Comparison of ENCODE assay signal across 8 cellular contexts in the genomic region with DNA sequence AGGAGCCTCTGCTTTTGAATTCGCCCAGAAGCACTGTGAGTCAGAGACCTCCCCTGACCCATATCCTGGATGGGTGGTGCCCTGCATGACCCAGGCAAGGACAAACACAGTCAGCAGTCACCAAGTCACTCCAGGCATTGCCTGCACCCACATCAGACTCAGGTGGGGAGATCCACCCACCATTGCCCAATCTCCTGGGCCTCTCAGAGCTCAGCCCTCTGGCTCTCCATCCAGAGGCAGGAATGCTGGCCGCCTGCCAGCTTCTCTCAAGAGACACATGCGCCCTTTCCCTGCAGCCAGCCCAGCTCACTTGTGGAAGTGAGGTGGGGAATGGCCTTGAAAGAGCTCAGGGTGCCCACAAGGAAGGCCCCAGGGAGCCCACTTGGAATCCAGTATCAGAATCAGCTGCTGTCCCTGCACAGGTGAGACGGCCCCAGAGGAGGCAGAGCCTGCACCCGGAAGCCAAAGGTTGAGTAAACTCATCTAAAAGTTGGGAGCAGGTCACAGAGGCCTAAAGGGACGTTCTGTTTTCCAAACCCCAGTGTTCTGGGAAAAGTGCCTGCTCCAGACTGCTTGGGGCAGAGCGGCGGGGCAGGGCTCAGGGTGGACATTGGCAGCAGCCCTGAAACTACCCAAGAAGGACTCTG.
DNase-seq lines count a peak whose midpoint lies in the region; ATAC-seq and TF ChIP-seq lines count a peak whose summit lies in the region.

No MANE protein-coding gene starts in this region.

- H3K4me1 ChIP-seq in thoracic aorta (ENCODE audit: control insufficient read depth in 1 of 2, low read depth in 2 of 2) (peaks cover 17 to 44% of the 10 kb centered on the region in 2 donors), suprapubic skin (peaks cover 19% of the 10 kb centered on the region)

- H3K27ac ChIP-seq in C4-2B (peak overlapping the region; percentile 38), thoracic aorta (peak overlapping the region; percentile 83 to 96), suprapubic skin (no peak overlapping the region)

- no peak for TF ChIP-seq POLR2A in suprapubic skin (IDR thresholded peaks at IDR 0.05)

- H3K27me3 ChIP-seq in thoracic aorta (replicated peaks; ENCODE audit: insufficient read depth): no peaks in the 10 kb centered on the region
- H3K27me3 ChIP-seq in suprapubic skin: no peaks in the 10 kb centered on the region

- DNase-seq in NCI-H187 treated with DMSO at 0.1 percent for 48 hours (lab: John Stamatoyannopoulos, UW) (peak; percentile 2), astrocyte of the hippocampus (ENCODE audit: low read depth, low spot score) (peak; percentile 93), iris pigment epithelial cell (ENCODE audit: low read depth) (peak; percentile 81), thoracic aorta (ENCODE audit: low spot score) (peak; percentile 79), activated gamma-delta T cell (lab: John Stamatoyannopoulos, UW) (no peak), suprapubic skin (ENCODE audit: low spot score in 2 of 2) (no peak)

- WGBS in suprapubic skin: 68% methylated on average over 4 of the region's 8 CpGs

- H3K4me3 ChIP-seq in thoracic aorta (no peak overlapping the region), suprapubic skin (no peak overlapping the region)

- H3K9me3 ChIP-seq in thoracic aorta: no peaks in the 10 kb centered on the region
- no peaks in the 10 kb centered on the region for H3K9me3 ChIP-seq in suprapubic skin

- TF ChIP-seq CTCF in C4-2B (conservative IDR thresholded peaks at IDR 0.05) (no peak), thoracic aorta (IDR thresholded peaks at IDR 0.05) (no peak), suprapubic skin (IDR thresholded peaks at IDR 0.05) (no peak)

- ATAC-seq in thoracic aorta (ENCODE audit: insufficient number of reproducible peaks, low FRiP score, low read depth) (peak; percentile 75), HG02973 (IDR thresholded peaks at IDR 0.05; ENCODE audit: unreplicated experiment) (no peak)

- H3K36me3 ChIP-seq in thoracic aorta: peaks cover 9% of the 10 kb centered on the region
- peaks cover 4% of the 10 kb centered on the region for H3K36me3 ChIP-seq in suprapubic skin

- TF ChIP-seq EP300 in suprapubic skin (IDR thresholded peaks at IDR 0.05): no peak

Comparison
In these comparisons a context has a peak if more than half of its experiments do, and no peak if none do; other contexts are left out.
1. DNase-seq: peak in NCI-H187 treated with DMSO at 0.1 percent for 48 hours (single experiment), astrocyte of the hippocampus (single experiment), iris pigment epithelial cell (single experiment) and thoracic aorta (single experiment); none in activated gamma-delta T cell (single experiment) and suprapubic skin (0 of 2).